ENCODE assay signal across 14 cellular contexts in the genomic region with DNA sequence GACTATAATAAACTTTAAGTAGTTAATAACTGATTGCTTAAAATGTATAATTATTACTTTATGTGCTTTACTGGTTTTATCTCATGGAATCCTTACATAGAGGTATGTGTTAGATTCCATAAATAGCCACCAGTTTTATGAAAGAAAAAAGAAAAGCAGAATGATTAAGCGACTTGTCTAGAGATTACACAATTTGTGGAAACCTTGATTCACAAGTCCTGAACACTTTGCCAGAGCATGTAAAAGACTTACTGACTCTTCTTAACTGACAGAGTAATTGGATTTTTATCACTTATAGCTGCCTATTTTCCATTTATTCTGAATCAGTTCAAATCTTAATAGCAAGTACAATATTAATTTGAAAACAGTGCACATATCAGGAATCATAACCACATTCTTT.
"Had no signal": no experiment of that assay in that cellular context is flagged by ENCODE, and none has a peak within 500 bp of the region (broad histone marks: within the 10 kb centered on the region; RNA-seq: fewer than 3 reads in every experiment).

No MANE protein-coding gene starts in this region.

- H3K27ac ChIP-seq: pancreas, skin epidermis, stomach had no signal

- ATAC-seq: activated T-helper 17 cell treated with anti-CD3 and anti-CD28 coated beads, Interleukin-2, amount 50 U/mL, for 72 hours; pancreas had no signal

- H3K36me3 ChIP-seq: pancreas, stomach had no signal

- H3K4me1 ChIP-seq: stomach had no signal

- H3K4me3 ChIP-seq: lung, pancreas, skin epidermis, stomach had no signal

- H3K27me3 Mint-ChIP-seq: activated B cell treated with CpG ODN at 0.5 μM for 24 hours; activated CD4-positive, alpha-beta T cell treated with anti-CD3 and anti-CD28 coated beads, Interleukin-2, amount 10 ng/mL, durations not matched to agents 24 days and 14 days; activated T-helper 17 cell treated with anti-CD3 and anti-CD28 coated beads, Interleukin-2, amount 50 U/mL, for 72 hours; naive B cell had no signal

- H3K9me3 Mint-ChIP-seq: activated CD4-positive, alpha-beta T cell treated with anti-CD3 and anti-CD28 coated beads, Interleukin-2, amount 10 ng/mL, durations not matched to agents 24 days and 14 days had no signal

- DNase-seq: activated B cell treated with CpG ODN at 0.5 μM for 24 hours; activated CD4-positive, alpha-beta T cell treated with anti-CD3 and anti-CD28 coated beads, Interleukin-2, amount 10 ng/mL, durations not matched to agents 24 days and 14 days; activated CD8-positive, alpha-beta memory T cell treated with anti-CD3 and anti-CD28 coated beads for 24 hours; activated naive CD4-positive, alpha-beta T cell treated with anti-CD3 and anti-CD28 coated beads, Interleukin-2, amount 50 U/mL, for 16 hours; amygdala; immature natural killer cell; naive B cell; pancreas; retina; stomach; T-helper 2 cell had no signal

- H3K4me1 Mint-ChIP-seq: activated B cell treated with CpG ODN at 0.5 μM for 24 hours; activated CD4-positive, alpha-beta T cell treated with anti-CD3 and anti-CD28 coated beads, Interleukin-2, amount 10 ng/mL, durations not matched to agents 24 days and 14 days; activated T-helper 17 cell treated with anti-CD3 and anti-CD28 coated beads, Interleukin-2, amount 50 U/mL, for 72 hours; immature natural killer cell; naive B cell had no signal

- H3K4me3 Mint-ChIP-seq: activated B cell treated with CpG ODN at 0.5 μM for 24 hours; activated CD4-positive, alpha-beta T cell treated with anti-CD3 and anti-CD28 coated beads, Interleukin-2, amount 10 ng/mL, durations not matched to agents 24 days and 14 days; activated T-helper 17 cell treated with anti-CD3 and anti-CD28 coated beads, Interleukin-2, amount 50 U/mL, for 72 hours; immature natural killer cell; naive B cell had no signal

- H3K36me3 Mint-ChIP-seq: immature natural killer cell, naive B cell had no signal

- H3K27me3 ChIP-seq: pancreas, stomach had no signal

- H3K9me3 ChIP-seq: pancreas, stomach had no signal

- H3K27ac Mint-ChIP-seq: activated B cell treated with CpG ODN at 0.5 μM for 24 hours; activated CD4-positive, alpha-beta T cell treated with anti-CD3 and anti-CD28 coated beads, Interleukin-2, amount 10 ng/mL, durations not matched to agents 24 days and 14 days; activated T-helper 17 cell treated with anti-CD3 and anti-CD28 coated beads, Interleukin-2, amount 50 U/mL, for 72 hours; immature natural killer cell; naive B cell had no signal
